In genomic region chr7:141785711-141786552, GRCh38 we compare ENCODE assay signal across 8 cellular contexts. TPM values are rescaled to one million over a fixed set of nuclear protein-coding genes. Genes with fewer than 3 reads are reported as not detected.
DNase-seq lines count a peak whose midpoint lies in the region; ATAC-seq and TF ChIP-seq lines count a peak whose summit lies in the region.

No MANE protein-coding gene starts in this region.

- H3K36me3 ChIP-seq in PC-3 (ENCODE audit: low read depth, low read length) (no peaks in the 10 kb centered on the region), tibial nerve (peaks cover 0 to 28% (median 0%) of the 10 kb centered on the region in 3 donors)

- WGBS in tibial nerve, 2 donors: 74 to 75% methylated on average over 13 of the region's 13 CpGs

- H2AFZ ChIP-seq in PC-3 (ENCODE audit: low read length): no peak overlapping the region

- H3K9ac ChIP-seq in PC-3 (ENCODE audit: low read length): no peak overlapping the region

- no peaks in the 10 kb centered on the region for H3K4me1 ChIP-seq in PC-3 (ENCODE audit: insufficient read depth, low read length)
- H3K4me1 ChIP-seq in tibial nerve: no peaks in the 10 kb centered on the region

- ATAC-seq in GM21423 (IDR thresholded peaks at IDR 0.05; ENCODE audit: unreplicated experiment): peak; percentile 83
- ATAC-seq in PC-3: peak; percentile 94
- peak; percentile 87 for ATAC-seq in left lobe of liver

- no peak overlapping the region for H3K27ac ChIP-seq in PC-3 (ENCODE audit: low read length)
- H3K27ac ChIP-seq in tibial nerve: no peak overlapping the region

- no peaks in the 10 kb centered on the region for H3K9me2 ChIP-seq in PC-3 (replicated peaks; ENCODE audit: low read length)

- DNase-seq in NCI-H1436 (lab: John Stamatoyannopoulos, UW): peak; percentile 33
- no peak for DNase-seq in NCI-H1436 treated with DMSO at 0.1 percent for 48 hours (lab: John Stamatoyannopoulos, UW)
- peak; percentile 5 for DNase-seq in KG1 (lab: John Stamatoyannopoulos, UW)
- peak; percentile 69 for DNase-seq in PC-3
- peak; percentile 69 to 74 for DNase-seq in cardiac fibroblast (ENCODE audit: low read depth in 2 of 2)
- no peak for DNase-seq in left lobe of liver (ENCODE audit: low spot score)
- DNase-seq in tibial nerve (ENCODE audit: low spot score in 2 of 2): no peak

- TF ChIP-seq EP300 in tibial nerve (IDR thresholded peaks at IDR 0.05): no peak

- H3K79me2 ChIP-seq in PC-3 (ENCODE audit: low read length): no peaks in the 10 kb centered on the region

- no peaks in the 10 kb centered on the region for H3F3A ChIP-seq in PC-3 (ENCODE audit: low read length, unreplicated experiment)

- BruUV-seq in PC-3 (replicated peaks; lab: Mats Ljungman, UMichigan): no TSS peak

- H3K4me3 ChIP-seq in PC-3 (ENCODE audit: low read length) (no peak overlapping the region), cardiac fibroblast (replicated peaks in 1 of 2; ENCODE audit: low read depth in 2 of 2, low read length in 2 of 2) (no peak overlapping the region), tibial nerve (no peak overlapping the region)

- H3K27me3 ChIP-seq in PC-3 (ENCODE audit: low read length) (no peaks in the 10 kb centered on the region), tibial nerve (no peaks in the 10 kb centered on the region)

- intact Hi-C loops in PC-3 (cut with micrococcal nuclease): loop anchor here (1.0 kb wide), 2 partner anchors 31 to 132 kb away; no protein-coding TSS in a partner anchor

- no peak for TF ChIP-seq POLR2A in tibial nerve (IDR thresholded peaks at IDR 0.05)

- CTCF ChIA-PET in PC-3 (lab: Charles Lee): interaction anchor here (0.7 to 1.1 kb wide), 3 partner anchors 48 to 136 kb away, joined by 4 to 13 read pairs (median 7); partner anchors contain the start of gene SSBP1

- peak; percentile 91 for TF ChIP-seq CTCF in PC-3 (conservative IDR thresholded peaks at IDR 0.05; ENCODE audit: low read depth, low read length)
- TF ChIP-seq CTCF in cardiac fibroblast (IDR thresholded peaks at IDR 0.05; ENCODE audit: low read depth, low read length): peak; percentile 73
- TF ChIP-seq CTCF in tibial nerve (IDR thresholded peaks at IDR 0.05): peak; percentile 32 to 64 (median 41)

- H4K20me1 ChIP-seq in PC-3 (ENCODE audit: low read length): no peaks in the 10 kb centered on the region

- POLR2A ChIA-PET in PC-3 (lab: Charles Lee; ENCODE audit: unreplicated experiment): no interaction called here

- H3K9me3 ChIP-seq in PC-3 (ENCODE audit: low read length): no peaks in the 10 kb centered on the region
- H3K9me3 ChIP-seq in tibial nerve: no peaks in the 10 kb centered on the region

- H3K4me2 ChIP-seq in PC-3 (ENCODE audit: low read length): no peak overlapping the region

RNA-seq across cellular contexts. Expression of gene TAS2R5, which starts 4.1 kb away (rescaled TPM):
- total RNA-seq in PC-3 (2014; rRNA removed) (0.26 and 1.4 TPM in 2 replicates), left lobe of liver (0.45 TPM), tibial nerve (1 to 10 TPM; 1.8 to 9.0 (median 5.2) TPM)

RNA-seq across cellular contexts. Expression of gene TAS2R4, which starts 9.5 kb away (rescaled TPM):
- 0.35 TPM in 1 of 2 replicates, not detected in the other for total RNA-seq in PC-3 (2014; rRNA removed)
- 0.40 TPM for total RNA-seq in left lobe of liver
- total RNA-seq in tibial nerve: 1 to 10 TPM; 1.5 to 7.3 (median 4.5) TPM

RNA-seq across cellular contexts. Expression of gene TAS2R3, which starts 22.0 kb away (rescaled TPM):
- total RNA-seq in PC-3 (2014; rRNA removed): 0.40 TPM in 1 of 2 replicates, not detected in the other
- 0.58 TPM for total RNA-seq in left lobe of liver
- 1 to 10 TPM; 3.1 to 5.9 (median 4.4) TPM for total RNA-seq in tibial nerve

RNA-seq across cellular contexts. Expression of gene SSBP1, which starts 47.8 kb away (rescaled TPM):
- total RNA-seq in PC-3 (2014; rRNA removed) (212 and 269 TPM in 2 replicates), left lobe of liver (36.7 TPM), tibial nerve (10 to 100 TPM; 77.9 to 96.3 (median 87.0) TPM)

RNA-seq across cellular contexts. Expression of gene PRSS37, which starts 55.4 kb away (rescaled TPM):
- total RNA-seq in PC-3 (2014; rRNA removed) (not detected in 2 replicates), left lobe of liver (not detected), tibial nerve (not detected)

Comparison
In these comparisons a context has a peak if more than half of its experiments do, and no peak if none do; other contexts are left out.
1. DNase-seq: peak in NCI-H1436 (single experiment), KG1 (single experiment), PC-3 (single experiment) and cardiac fibroblast (2 of 2); none in NCI-H1436 treated with DMSO at 0.1 percent for 48 hours (single experiment), left lobe of liver (single experiment) and tibial nerve (0 of 2).
2. CTCF ChIP-seq: peak in every context shown above with its lines; median percentile 91 in PC-3; 73 in cardiac fibroblast; 41 in tibial nerve.
3. Peak in every context shown above with its lines, with median percentiles within 50 percentile points of each other: ATAC-seq.